Comparison of ENCODE assay signal across 25 cellular contexts in genomic region chr21:35711661-35712060, GRCh38.
"Had no signal": no experiment of that assay in that cellular context is flagged by ENCODE, and none has a peak within 500 bp of the region (broad histone marks: within the 10 kb centered on the region; RNA-seq: fewer than 3 reads in every experiment).

No MANE protein-coding gene starts in this region.

- H3K9ac ChIP-seq: neural progenitor cell had no signal

- H2AFZ ChIP-seq: hepatocyte, neural progenitor cell had no signal

- H3K27ac ChIP-seq: colonic mucosa, esophagus muscularis mucosa, foreskin keratinocyte, gastroesophageal sphincter, heart left ventricle, hepatocyte, neural progenitor cell, prostate gland, right atrium auricular region, testis, tibial nerve, upper lobe of left lung had no signal

- H3K4me2 ChIP-seq: hepatocyte, neural progenitor cell had no signal

- ATAC-seq: foreskin keratinocyte; gastroesophageal sphincter; heart left ventricle; left lobe of liver; mucosa of descending colon; sciatic nerve; stimulated activated memory B cell treated with anti-CD40 and anti-IgM and Interleukin-4, amounts not matched to agents 10 μg/mL and 1 μg/mL and 100 μg/mL, for 72 hours; stimulated activated naive CD8-positive, alpha-beta T cell treated with anti-CD3 and anti-CD28 coated beads, Interleukin-15, Interleukin-2, amounts not matched to agents 100 U/mL and 50 U/mL, for 24 hours had no signal

- H3K4me1 ChIP-seq: colonic mucosa, esophagus muscularis mucosa, foreskin keratinocyte, gastroesophageal sphincter, heart left ventricle, prostate gland, right atrium auricular region, testis, tibial nerve, upper lobe of left lung had no signal

- H3K9me3 ChIP-seq: colonic mucosa, esophagus muscularis mucosa, gastroesophageal sphincter, heart left ventricle, mucosa of descending colon, prostate gland, right atrium auricular region, testis, tibial nerve, upper lobe of left lung had no signal

- H3K4me3 ChIP-seq: colonic mucosa, esophagus muscularis mucosa, gastroesophageal sphincter, heart left ventricle, hepatocyte, lung, mucosa of descending colon, neural progenitor cell, prostate gland, right atrium auricular region, smooth muscle cell, testis, tibial nerve, upper lobe of left lung had no signal

- DNase-seq: colonic mucosa; effector memory CD4-positive, alpha-beta T cell; foreskin keratinocyte; heart left ventricle; kidney; mucosa of descending colon; naive B cell; stimulated activated CD4-positive, alpha-beta T cell treated with anti-CD3 and anti-CD28 coated beads, Interleukin-12 subunit alpha, Interleukin-12 subunit beta, amount 100 ng/mL, for 4 hours; stimulated activated CD4-positive, alpha-beta T cell treated with anti-CD3 and anti-CD28 coated beads, Interleukin-4, amount 100 ng/mL, for 4 hours; stimulated activated naive CD8-positive, alpha-beta T cell treated with anti-CD3 and anti-CD28 coated beads, Interleukin-15, Interleukin-2, amounts not matched to agents 100 U/mL and 50 U/mL, for 24 hours; substantia nigra; testis; upper lobe of left lung had no signal

- H3K27me3 ChIP-seq: colonic mucosa, neural progenitor cell, right atrium auricular region, testis, tibial nerve, upper lobe of left lung had no signal

- H3K36me3 ChIP-seq: colonic mucosa, esophagus muscularis mucosa, gastroesophageal sphincter, heart left ventricle, neural progenitor cell, prostate gland, right atrium auricular region, tibial nerve, upper lobe of left lung had no signal

- H3K79me2 ChIP-seq: hepatocyte had no signal
